Comparison of ENCODE assay signal across 23 cellular contexts in genomic region chr6:5290500-5290899, GRCh38. TPM values are rescaled to one million over a fixed set of nuclear protein-coding genes. Genes with fewer than 3 reads are reported as not detected.
A peak's percentile ranks its signal among the peaks of the same experiment; 100 is the strongest.
DNase-seq lines count a peak whose midpoint lies in the region; ATAC-seq, FAIRE-seq and TF ChIP-seq lines count a peak whose summit lies in the region.
"Had no signal": no experiment of that assay in that cellular context is flagged by ENCODE, and none has a peak within 500 bp of the region (broad histone marks: within the 10 kb centered on the region; RNA-seq: fewer than 3 reads in every experiment).

No MANE protein-coding gene starts in this region.

- no peak overlapping the region for H3K27ac Mint-ChIP-seq in activated CD8-positive, alpha-beta T cell treated with anti-CD3 and anti-CD28 coated beads for 36 hours
- no peak overlapping the region for H3K27ac Mint-ChIP-seq in activated CD8-positive, alpha-beta T cell treated with anti-CD3 and anti-CD28 coated beads, Interleukin-2, amount 10 ng/mL, durations not matched to agents 7 days and 5 days
- H3K27ac Mint-ChIP-seq in memory B cell: no peak overlapping the region
- H3K27ac Mint-ChIP-seq: CD8-positive, alpha-beta memory T cell; HFFc6 had no signal

- peak overlapping the region; percentile 14; the same call in 1 of the 2 replicates for H3K27ac ChIP-seq in OCI-LY3 (ENCODE audit: low read length)
- H3K27ac ChIP-seq in dorsolateral prefrontal cortex: no peak overlapping the region
- H3K27ac ChIP-seq: 22Rv1, A549, HL-60 had no signal

- no peak for ATAC-seq in activated CD8-positive, alpha-beta T cell treated with anti-CD3 and anti-CD28 coated beads for 36 hours
- no peak for ATAC-seq in activated CD8-positive, alpha-beta T cell treated with anti-CD3 and anti-CD28 coated beads, Interleukin-2, amount 10 ng/mL, durations not matched to agents 7 days and 5 days
- peak; percentile 69 for ATAC-seq in memory B cell (ENCODE audit: low read depth)
- ATAC-seq in GM21786 (IDR thresholded peaks at IDR 0.05; ENCODE audit: unreplicated experiment): no peak
- ATAC-seq: A549, HCT116 had no signal

- H4K20me1 ChIP-seq in OCI-LY3 (ENCODE audit: insufficient read depth, low read length): no peaks in the 10 kb centered on the region

- peaks cover 48% of the 10 kb centered on the region for H3K4me1 ChIP-seq in OCI-LY3 (ENCODE audit: low read length)

- H3K36me3 ChIP-seq in OCI-LY3 (replicated peaks; ENCODE audit: low read depth, low read length): peaks cover 4% of the 10 kb centered on the region

- 0 out of 2 replicates have a peak overlapping the region, but pooled peaks have one; percentile 11 for H3K4me2 ChIP-seq in OCI-LY3 (ENCODE audit: low read length)
- H3K4me2 ChIP-seq: A549 had no signal

- peaks cover 70% of the 10 kb centered on the region for H3K79me2 ChIP-seq in OCI-LY3 (ENCODE audit: low read length)

- H2AFZ ChIP-seq in OCI-LY3 (ENCODE audit: low read depth, low read length): no peak overlapping the region

- H3K4me1 Mint-ChIP-seq in activated CD8-positive, alpha-beta T cell treated with anti-CD3 and anti-CD28 coated beads for 36 hours (ENCODE audit: low read depth): peaks cover 54% of the 10 kb centered on the region
- H3K4me1 Mint-ChIP-seq in activated CD8-positive, alpha-beta T cell treated with anti-CD3 and anti-CD28 coated beads, Interleukin-2, amount 10 ng/mL, durations not matched to agents 7 days and 5 days (ENCODE audit: low read depth): peaks cover 28% of the 10 kb centered on the region
- H3K4me1 Mint-ChIP-seq in memory B cell: peaks cover 52% of the 10 kb centered on the region

- H3K4me3 ChIP-seq in OCI-LY3 (ENCODE audit: low read length) (no peak overlapping the region), dorsolateral prefrontal cortex (no peak overlapping the region)
- H3K4me3 ChIP-seq: A549 had no signal

- H3K9me3 Mint-ChIP-seq in activated CD8-positive, alpha-beta T cell treated with anti-CD3 and anti-CD28 coated beads for 36 hours: no peaks in the 10 kb centered on the region
- H3K9me3 Mint-ChIP-seq in activated CD8-positive, alpha-beta T cell treated with anti-CD3 and anti-CD28 coated beads, Interleukin-2, amount 10 ng/mL, durations not matched to agents 7 days and 5 days (ENCODE audit: insufficient read depth): no peaks in the 10 kb centered on the region
- H3K9me3 Mint-ChIP-seq in memory B cell: no peaks in the 10 kb centered on the region
- H3K9me3 Mint-ChIP-seq: CD8-positive, alpha-beta memory T cell; HFFc6; IgD-negative memory B cell had no signal

- CTCF ChIA-PET in activated CD8-positive, alpha-beta T cell treated with anti-CD3 and anti-CD28 coated beads for 36 hours (lab: Charles Lee): interaction anchor here (0.8 to 2.8 kb wide), 3 partner anchors 12 to 146 kb away, joined by 3 to 14 read pairs (median 3); no protein-coding TSS in a partner anchor
- CTCF ChIA-PET in activated CD8-positive, alpha-beta T cell treated with anti-CD3 and anti-CD28 coated beads, Interleukin-2, amount 10 ng/mL, durations not matched to agents 7 days and 5 days (lab: Charles Lee): interaction anchor here (0.9 to 1.8 kb wide), 4 partner anchors 11 to 155 kb away, joined by 3 to 13 read pairs (median 4); no protein-coding TSS in a partner anchor

- no peak for DNase-seq in activated CD8-positive, alpha-beta T cell treated with anti-CD3 and anti-CD28 coated beads for 36 hours
- DNase-seq in activated CD8-positive, alpha-beta T cell treated with anti-CD3 and anti-CD28 coated beads, Interleukin-2, amount 10 ng/mL, durations not matched to agents 7 days and 5 days: no peak
- no peak for DNase-seq in memory B cell (ENCODE audit: low spot score in 2 of 2)
- no peak for DNase-seq in dorsolateral prefrontal cortex
- no peak for DNase-seq in HTR-8/SVneo (ENCODE audit: insufficient read length, low spot score)
- DNase-seq: AML-193; C1 segment of cervical spinal cord; CD4-positive, CD25-positive, alpha-beta regulatory T cell; CD8-positive, alpha-beta memory T cell; COR-L47; DMS 273 treated with DMSO at 0.1 percent for 48 hours; DMS53; GOT3; H7; HFFc6 had no signal

- no peak overlapping the region for H3K9ac ChIP-seq in OCI-LY3 (ENCODE audit: low read length)

- no peaks in the 10 kb centered on the region for H3K9me3 ChIP-seq in OCI-LY3 (ENCODE audit: insufficient read depth, low read length)
- H3K9me3 ChIP-seq: A549 had no signal

- H3K4me3 Mint-ChIP-seq in activated CD8-positive, alpha-beta T cell treated with anti-CD3 and anti-CD28 coated beads for 36 hours: no peak overlapping the region
- no peak overlapping the region for H3K4me3 Mint-ChIP-seq in activated CD8-positive, alpha-beta T cell treated with anti-CD3 and anti-CD28 coated beads, Interleukin-2, amount 10 ng/mL, durations not matched to agents 7 days and 5 days
- peak overlapping the region; percentile 49 for H3K4me3 Mint-ChIP-seq in memory B cell
- H3K4me3 Mint-ChIP-seq: CD4-positive, CD25-positive, alpha-beta regulatory T cell; CD8-positive, alpha-beta memory T cell; HFFc6 had no signal

- intact Hi-C loops in activated CD8-positive, alpha-beta T cell treated with anti-CD3 and anti-CD28 coated beads for 36 hours (cut with micrococcal nuclease): no loop called here
- intact Hi-C loops in dorsolateral prefrontal cortex (cut with DNase I): no loop called here

- POLR2A ChIA-PET in activated CD8-positive, alpha-beta T cell treated with anti-CD3 and anti-CD28 coated beads for 36 hours (lab: Charles Lee): interaction anchor here (0.5 kb wide), 1 partner anchor 10 kb away, joined by 3 read pairs; no protein-coding TSS in a partner anchor
- POLR2A ChIA-PET in activated CD8-positive, alpha-beta T cell treated with anti-CD3 and anti-CD28 coated beads, Interleukin-2, amount 10 ng/mL, durations not matched to agents 7 days and 5 days (lab: Charles Lee): no interaction called here

- H3K27me3 ChIP-seq in OCI-LY3 (ENCODE audit: low read depth, low read length) (no peaks in the 10 kb centered on the region), dorsolateral prefrontal cortex (no peaks in the 10 kb centered on the region)

- H3K27me3 Mint-ChIP-seq in activated CD8-positive, alpha-beta T cell treated with anti-CD3 and anti-CD28 coated beads for 36 hours: no peaks in the 10 kb centered on the region
- H3K27me3 Mint-ChIP-seq in activated CD8-positive, alpha-beta T cell treated with anti-CD3 and anti-CD28 coated beads, Interleukin-2, amount 10 ng/mL, durations not matched to agents 7 days and 5 days (ENCODE audit: low read depth): no peaks in the 10 kb centered on the region
- H3K27me3 Mint-ChIP-seq in memory B cell: no peaks in the 10 kb centered on the region
- H3K27me3 Mint-ChIP-seq: CD4-positive, CD25-positive, alpha-beta regulatory T cell; CD8-positive, alpha-beta memory T cell; IgD-negative memory B cell had no signal

- no peaks in the 10 kb centered on the region for H3K36me3 Mint-ChIP-seq in activated CD8-positive, alpha-beta T cell treated with anti-CD3 and anti-CD28 coated beads for 36 hours (ENCODE audit: low read depth)
- H3K36me3 Mint-ChIP-seq in activated CD8-positive, alpha-beta T cell treated with anti-CD3 and anti-CD28 coated beads, Interleukin-2, amount 10 ng/mL, durations not matched to agents 7 days and 5 days (ENCODE audit: low read depth): peaks cover 2% of the 10 kb centered on the region
- H3K36me3 Mint-ChIP-seq in memory B cell: peaks cover 6% of the 10 kb centered on the region

- no peak for FAIRE-seq in HTR-8/SVneo (lab: Jason Lieb, UNC)
- FAIRE-seq: A549, G401.6 had no signal

- TF ChIP-seq CTCF in activated CD8-positive, alpha-beta T cell treated with anti-CD3 and anti-CD28 coated beads for 36 hours (IDR thresholded peaks at IDR 0.05): peak; percentile 12
- TF ChIP-seq CTCF in OCI-LY3 (IDR thresholded peaks at IDR 0.05; ENCODE audit: low read depth, low read length): no peak
- no peak for TF ChIP-seq CTCF in dorsolateral prefrontal cortex (IDR thresholded peaks at IDR 0.05 in 54 of 56, conservative IDR thresholded peaks at IDR 0.05 in 2 of 56; ENCODE audit: low read depth in 1 of 56, partially characterized antibody in 56 of 56)

RNA-seq across cellular contexts. Expression of gene FARS2, which starts 29.2 kb away (rescaled TPM):
- 10 to 100 TPM; 15.7 to 18.5 TPM for total RNA-seq in activated CD8-positive, alpha-beta T cell treated with anti-CD3 and anti-CD28 coated beads for 36 hours
- total RNA-seq in activated CD8-positive, alpha-beta T cell treated with anti-CD3 and anti-CD28 coated beads, Interleukin-2, amount 10 ng/mL, durations not matched to agents 7 days and 5 days: 10 to 100 TPM; 16.7 to 20.2 TPM
- total RNA-seq in dorsolateral prefrontal cortex: 10 to 100 TPM; 16.9 to 38.4 (median 25.4) TPM

RNA-seq across cellular contexts. Expression of gene LYRM4, which starts 29.8 kb away (rescaled TPM):
- total RNA-seq in activated CD8-positive, alpha-beta T cell treated with anti-CD3 and anti-CD28 coated beads for 36 hours: 10 to 100 TPM; 43.5 to 50.6 TPM
- total RNA-seq in activated CD8-positive, alpha-beta T cell treated with anti-CD3 and anti-CD28 coated beads, Interleukin-2, amount 10 ng/mL, durations not matched to agents 7 days and 5 days: 10 to 100 TPM; 28.9 to 29.8 TPM
- 10 to 100 TPM; 23.8 to 53.4 (median 36.9) TPM for total RNA-seq in dorsolateral prefrontal cortex
